In the genomic region with DNA sequence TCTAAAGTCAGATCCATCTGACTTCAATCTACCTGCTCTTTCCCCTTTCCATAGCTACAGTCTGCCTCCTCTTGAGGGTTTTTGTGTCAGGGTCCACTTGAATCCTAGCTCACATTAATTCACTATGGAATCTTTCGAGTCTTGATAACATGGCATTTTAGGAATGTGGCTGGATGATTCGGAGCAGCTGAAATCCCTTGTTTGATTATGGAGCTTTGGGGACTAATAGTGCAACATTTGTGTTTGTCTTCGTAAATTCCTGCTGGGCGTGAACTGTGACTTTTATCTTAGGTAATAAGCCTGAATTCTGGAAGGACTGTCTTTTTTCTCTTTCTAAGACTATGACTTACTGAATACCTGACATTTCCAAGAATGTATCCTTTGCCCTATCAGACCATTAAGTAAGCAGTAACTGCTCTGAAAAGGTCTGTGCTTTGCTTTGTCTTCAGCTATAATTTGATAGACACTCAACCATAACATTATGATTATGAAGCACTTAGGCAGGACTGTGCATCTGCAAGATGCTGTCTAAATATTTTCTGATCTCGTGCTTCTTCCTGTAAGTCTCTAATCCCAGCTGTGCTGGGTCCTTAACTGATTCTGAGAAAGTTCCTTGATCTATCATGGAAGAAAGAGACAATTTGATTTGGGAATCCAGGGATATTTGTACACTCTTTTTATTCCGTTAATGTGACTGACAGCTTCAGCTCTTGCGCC, we compare ENCODE assay signal across 21 cellular contexts. TPM values are rescaled to one million over a fixed set of nuclear protein-coding genes. Genes with fewer than 3 reads are reported as not detected.
"Had no signal": no experiment of that assay in that cellular context is flagged by ENCODE, and none has a peak within 500 bp of the region (broad histone marks: within the 10 kb centered on the region; RNA-seq: fewer than 3 reads in every experiment).

No MANE protein-coding gene starts in this region.

- H3K27ac ChIP-seq: brain microvascular endothelial cell, dorsolateral prefrontal cortex, foreskin keratinocyte, left ventricle myocardium inferior, parathyroid adenoma had no signal

- H3K79me2 ChIP-seq: parathyroid adenoma had no signal

- ATAC-seq: activated CD8-positive, alpha-beta T cell treated with anti-CD3 and anti-CD28 coated beads, Interleukin-2, amount 10 ng/mL, durations not matched to agents 7 days and 5 days; foreskin keratinocyte; stimulated activated naive CD8-positive, alpha-beta T cell treated with anti-CD3 and anti-CD28 coated beads, Interleukin-15, Interleukin-2, amounts not matched to agents 100 U/mL and 50 U/mL, for 24 hours; T-cell had no signal

- H3K9me3 ChIP-seq: left ventricle myocardium inferior, tibial artery had no signal

- DNase-seq: activated CD4-positive, alpha-beta T cell treated with anti-CD3 and anti-CD28 coated beads, Interleukin-2, amount 10 ng/mL, durations not matched to agents 24 days and 14 days; activated CD4-positive, CD25-positive, alpha-beta regulatory T cell; activated CD8-positive, alpha-beta T cell treated with anti-CD3 and anti-CD28 coated beads, Interleukin-2, amount 10 ng/mL, durations not matched to agents 7 days and 5 days; activated naive CD4-positive, alpha-beta T cell treated with anti-CD3 and anti-CD28 coated beads for 36 hours; activated T-cell treated with anti-CD3 and anti-CD28 coated beads, Interleukin-2, amount 50 U/mL, for 24 hours; anterior cingulate cortex; brain microvascular endothelial cell; central memory CD4-positive, alpha-beta T cell; dorsolateral prefrontal cortex; foreskin keratinocyte; hippocampal formation; left ventricle myocardium inferior; mammary epithelial cell; stimulated activated CD4-positive, alpha-beta T cell treated with anti-CD3 and anti-CD28 coated beads, Interleukin-12 subunit alpha, Interleukin-12 subunit beta, amount 100 ng/mL, for 4 hours; stimulated activated CD4-positive, alpha-beta T cell treated with anti-CD3 and anti-CD28 coated beads, Interleukin-1b, Interleukin-23, amount 100 ng/mL, for 48 hours; stimulated activated naive CD8-positive, alpha-beta T cell treated with anti-CD3 and anti-CD28 coated beads, Interleukin-15, Interleukin-2, amounts not matched to agents 100 U/mL and 50 U/mL, for 24 hours; substantia nigra; T-cell; T-helper 9 cell; tibial artery had no signal

- H3K9ac ChIP-seq: parathyroid adenoma had no signal

- H3K4me3 ChIP-seq: dorsolateral prefrontal cortex, left ventricle myocardium inferior, tibial artery had no signal

- H2AFZ ChIP-seq: parathyroid adenoma had no signal

- H3K4me1 ChIP-seq: foreskin keratinocyte, left ventricle myocardium inferior, parathyroid adenoma had no signal

- H3K36me3 ChIP-seq: brain microvascular endothelial cell, left ventricle myocardium inferior, tibial artery had no signal

- H3K27me3 ChIP-seq: brain microvascular endothelial cell, tibial artery had no signal

RNA-seq across cellular contexts. Expression of a gene that starts 19.0 kb away (rescaled TPM):
- total RNA-seq: foreskin keratinocyte had no signal
- polyA plus RNA-seq: mammary epithelial cell had no signal
